In the genomic region with DNA sequence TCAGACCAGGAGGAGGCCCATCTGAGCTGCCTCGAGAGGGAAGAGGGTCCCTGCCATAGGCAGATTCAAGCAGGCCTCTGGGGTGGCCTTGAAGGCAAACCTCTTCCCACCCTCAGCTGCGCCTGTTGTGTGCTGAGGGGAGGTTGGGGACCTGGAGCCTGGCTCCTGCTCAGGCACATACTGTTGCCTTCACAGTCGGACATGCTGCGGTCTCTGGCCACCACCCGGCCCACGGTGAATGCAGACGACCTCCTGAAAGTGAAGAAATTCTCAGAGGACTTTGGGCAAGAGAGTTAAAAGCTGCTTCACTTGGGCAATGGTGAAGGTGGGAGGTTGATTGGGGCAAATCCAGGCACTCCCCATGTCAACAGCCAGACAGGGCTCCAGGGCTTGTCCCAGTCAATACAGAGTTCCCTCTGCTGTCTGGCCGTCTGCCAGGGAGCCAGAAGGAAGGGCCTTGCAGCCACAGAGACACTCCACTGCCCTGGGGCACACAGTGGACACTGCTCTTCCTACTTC, we compare ENCODE assay signal across 12 cellular contexts. TPM values are rescaled to one million over a fixed set of nuclear protein-coding genes. Genes with fewer than 3 reads are reported as not detected.
DNase-seq lines count a peak whose midpoint lies in the region; ATAC-seq, FAIRE-seq and TF ChIP-seq lines count a peak whose summit lies in the region.
"Had no signal": no experiment of that assay in that cellular context is flagged by ENCODE, and none has a peak within 500 bp of the region (broad histone marks: within the 10 kb centered on the region; RNA-seq: fewer than 3 reads in every experiment).

No MANE protein-coding gene starts in this region.

- FAIRE-seq in K562 (lab: Jason Lieb, UNC) = peak; percentile 11

- H3K27me3 ChIP-seq in K562 (ENCODE audit: control insufficient read depth in 2 of 2, insufficient read depth in 2 of 2, low read length in 2 of 2) (no peaks in the 10 kb centered on the region), thyroid gland (no peaks in the 10 kb centered on the region)

- H3K79me2 ChIP-seq in K562 (ENCODE audit: control insufficient read depth, insufficient read depth, low read length) = peaks cover 76% of the 10 kb centered on the region

- BruUV-seq in K562 (replicated peaks; lab: Mats Ljungman, UMichigan) = no TSS peak

- TF ChIP-seq CTCF in K562 (IDR thresholded peaks at IDR 0.05 in 2 of 3, conservative IDR thresholded peaks at IDR 0.05 in 1 of 3; ENCODE audit: insufficient read depth in 2 of 3, low read depth in 1 of 3, low read length in 3 of 3) = no peak
- TF ChIP-seq CTCF in thyroid gland (IDR thresholded peaks at IDR 0.05) = no peak

- peaks cover 96% of the 10 kb centered on the region for H3K36me3 ChIP-seq in K562 (ENCODE audit: control insufficient read depth, insufficient read depth, low read length)
- peaks cover 59 to 62% of the 10 kb centered on the region in 2 donors for H3K36me3 ChIP-seq in thyroid gland

- H3K27ac ChIP-seq in K562 (ENCODE audit: extremely low read depth, low read depth, low read length) (no peak overlapping the region), thyroid gland (no peak overlapping the region)

- peaks cover 37% of the 10 kb centered on the region for H4K20me1 ChIP-seq in K562 (replicated peaks; ENCODE audit: control insufficient read depth, insufficient read depth, low read length)

- H3K9me3 ChIP-seq in K562 (replicated peaks; ENCODE audit: control insufficient read depth, insufficient read depth, low read depth, low read length) (no peaks in the 10 kb centered on the region), thyroid gland (no peaks in the 10 kb centered on the region)

- in situ Hi-C loops in K562 (cut with MboI) = no loop called here

- WGBS in K562 (ENCODE audit: insufficient coverage, low coverage, missing lambda C conversion rate) = 89% methylated on average over 7 of the region's 8 CpGs
- 79 to 86% methylated on average over 5 to 8 of the region's 8 CpGs for WGBS in thyroid gland, 2 donors

- ATAC-seq in K562 (peak; percentile 23), HG03342 (IDR thresholded peaks at IDR 0.05; ENCODE audit: unreplicated experiment) (no peak), GM21367 (IDR thresholded peaks at IDR 0.05; ENCODE audit: unreplicated experiment) (no peak)
- ATAC-seq: activated CD8-positive, alpha-beta memory T cell treated with anti-CD3 and anti-CD28 coated beads, Interleukin-2, amount 10 ng/mL, durations not matched to agents 7 days and 5 days had no signal

- no peak overlapping the region for H3K4me2 ChIP-seq in K562 (ENCODE audit: insufficient read depth, low read length)

- CTCF ChIA-PET in K562 (lab: Yijun Ruan, JAX; ENCODE audit: low intra/inter-chr PET ratio) = no interaction called here

- intact Hi-C loops in K562 (cut with micrococcal nuclease) = no loop called here
- intact Hi-C loops in thyroid gland (cut with DNase I) = no loop called here

- H3K9me1 ChIP-seq in K562 (ENCODE audit: control insufficient read depth, insufficient read depth, low read length) = no peaks in the 10 kb centered on the region

- DNase-seq in activated T-cell treated with anti-CD3 and anti-CD28 coated beads, Interleukin-2, amount 50 U/mL, for 1 hour = peak; percentile 17
- DNase-seq in activated T-cell treated with anti-CD3 and anti-CD28 coated beads for 4 hours (no peak), K562 (ENCODE audit: extremely low read depth in 1 of 4, low spot score in 3 of 4) (peak in 1 of 4 experiments; percentile 26), medulla oblongata (ENCODE audit: extremely low spot score) (peak; percentile 68), thyroid gland (peak; percentile 61 to 63)
- DNase-seq in stimulated activated CD4-positive, alpha-beta T cell treated with anti-CD3 and anti-CD28 coated beads, Interleukin-4, amount 100 ng/mL, for 24 hours = no peak
- DNase-seq: activated CD8-positive, alpha-beta memory T cell treated with anti-CD3 and anti-CD28 coated beads, Interleukin-2, amount 10 ng/mL, durations not matched to agents 7 days and 5 days; HFFc6; T-helper 2 cell had no signal

- H3K4me1 ChIP-seq in K562 (replicated peaks in 1 of 2; ENCODE audit: control insufficient read depth in 2 of 2, insufficient read depth in 2 of 2, low read length in 2 of 2) = peaks cover 18 to 48% of the 10 kb centered on the region in 2 experiments; a peak in 4 of 5 replicates
- peaks cover 34 to 54% of the 10 kb centered on the region in 2 donors for H3K4me1 ChIP-seq in thyroid gland

- H3K9ac ChIP-seq in K562 (ENCODE audit: insufficient read depth in 1 of 2, low read depth in 2 of 2, low read length in 2 of 2) = peak overlapping the region in 1 of 2 experiments; percentile 41; a peak in 2 of 4 replicates

- no peak for TF ChIP-seq EP300 in K562 (IDR thresholded peaks at IDR 0.05; ENCODE audit: low read length)

- POLR2A ChIA-PET in K562 (lab: Yijun Ruan, JAX) = interaction anchor here (0.6 to 2.4 kb wide), 5 partner anchors 9 to 458 kb away, joined by 4 to 7 read pairs (median 4); no protein-coding TSS in a partner anchor

- peak; percentile 25; the same call in 1 of the 2 replicates for TF ChIP-seq POLR2A in K562 (conservative IDR thresholded peaks at IDR 0.05)
- no peak for TF ChIP-seq POLR2A in thyroid gland (IDR thresholded peaks at IDR 0.05)

- H3K4me3 ChIP-seq in K562 (no peak overlapping the region), thyroid gland (replicated peaks in 1 of 3) (no peak overlapping the region)

- TF ChIP-seq RAD21 in K562 (CRISPR knock-in tag; conservative IDR thresholded peaks at IDR 0.05 in 1 of 2, IDR thresholded peaks at IDR 0.05 in 1 of 2) = no peak

- H2AFZ ChIP-seq in K562 (ENCODE audit: low read depth, low read length) = no peak overlapping the region

RNA-seq across cellular contexts. Expression of gene PDF, which starts 6.3 kb away (rescaled TPM):
- 3.6 and 14.6 TPM in 2 replicates for total RNA-seq in K562 (2011; cell fraction: chromatin; rRNA removed; ENCODE audit: low replicate concordance)
- total RNA-seq in K562 (2011; cell fraction: nucleolus; rRNA removed) = 24.6 and 26.7 TPM in 2 replicates
- 10.4 and 14.0 TPM in 2 replicates for total RNA-seq in K562 (2011; cell fraction: nucleoplasm; rRNA removed)
- total RNA-seq in K562 (2014; rRNA removed) (60.6 and 72.4 TPM in 2 replicates), K562 (2014; rRNA removed; fragmentation: Illumina TruSeq; extraction: Trizol) (0.67 and 1.7 TPM in 2 replicates), K562 (2015; rRNA removed; fragmentation: Illumina TruSeq; extraction: Trizol) (6.2 and 10.1 TPM in 2 replicates), K562 (2021) (31.5 and 36.3 TPM in 2 replicates), thyroid gland (10 to 100 TPM; 35.2 to 57.0 (median 51.0) TPM)
- polyA plus RNA-seq in K562 (2011; rRNA removed) (4.3 and 5.3 TPM in 2 replicates), K562 (2014; fragmentation: Illumina TruSeq; extraction: Trizol) (5.6 and 11.1 TPM in 2 replicates), K562 (2014; fragmentation: Nextera tagmentation; extraction: Ambion mirVana) (under 1 TPM; 0.15 to 0.25 TPM), K562 (2014; rRNA removed) (40.0 and 45.5 TPM in 2 replicates)
- polyA plus RNA-seq in K562 (2011; cell fraction: cytosol; rRNA removed) = 12.0 and 31.8 TPM in 2 replicates
- 6.9 and 12.3 TPM in 2 replicates for polyA plus RNA-seq in K562 (2011; cell fraction: nucleus; rRNA removed)
- polyA plus RNA-seq in K562 (2012) = 14.4 and 18.0 TPM in 2 replicates
- polyA minus RNA-seq in K562 (2011; rRNA and poly(A)+ RNA removed) = 2.7 and 4.4 TPM in 2 replicates
- 7.4 and 7.6 TPM in 2 replicates for polyA minus RNA-seq in K562 (2011; cell fraction: cytosol; rRNA and poly(A)+ RNA removed)
- polyA minus RNA-seq in K562 (2011; cell fraction: nucleus; rRNA and poly(A)+ RNA removed) = 7.8 and 9.4 TPM in 2 replicates

RNA-seq across cellular contexts. Expression of gene VPS4A, which starts 12.9 kb away (rescaled TPM):
- 26.7 and 75.5 TPM in 2 replicates for total RNA-seq in K562 (2011; cell fraction: chromatin; rRNA removed; ENCODE audit: low replicate concordance)
- total RNA-seq in K562 (2011; cell fraction: nucleolus; rRNA removed) = 37.9 and 38.5 TPM in 2 replicates
- total RNA-seq in K562 (2011; cell fraction: nucleoplasm; rRNA removed) = 41.0 and 51.9 TPM in 2 replicates
- total RNA-seq in K562 (2014; rRNA removed) (35.5 and 48.9 TPM in 2 replicates), K562 (2014; rRNA removed; fragmentation: Illumina TruSeq; extraction: Trizol) (20.3 and 23.9 TPM in 2 replicates), K562 (2015; rRNA removed; fragmentation: Illumina TruSeq; extraction: Trizol) (29.9 and 30.7 TPM in 2 replicates), K562 (2021) (37.8 and 38.1 TPM in 2 replicates), thyroid gland (10 to 100 TPM; 33.5 to 47.5 (median 43.2) TPM)
- polyA plus RNA-seq in K562 (2011; rRNA removed) (16.1 and 16.3 TPM in 2 replicates), K562 (2014; fragmentation: Illumina TruSeq; extraction: Trizol) (42.6 and 45.4 TPM in 2 replicates), K562 (2014; fragmentation: Nextera tagmentation; extraction: Ambion mirVana) (1 to 10 TPM; 7.6 to 8.1 TPM), K562 (2014; rRNA removed) (37.4 and 40.6 TPM in 2 replicates)
- polyA plus RNA-seq in K562 (2011; cell fraction: cytosol; rRNA removed) = 22.2 and 23.1 TPM in 2 replicates
- polyA plus RNA-seq in K562 (2011; cell fraction: nucleus; rRNA removed) = 57.7 and 70.1 TPM in 2 replicates
- polyA plus RNA-seq in K562 (2012) = 49.0 and 66.1 TPM in 2 replicates
- polyA minus RNA-seq in K562 (2011; rRNA and poly(A)+ RNA removed) = 15.0 and 21.0 TPM in 2 replicates
- polyA minus RNA-seq in K562 (2011; cell fraction: cytosol; rRNA and poly(A)+ RNA removed) = 18.1 and 22.6 TPM in 2 replicates
- 18.0 and 27.2 TPM in 2 replicates for polyA minus RNA-seq in K562 (2011; cell fraction: nucleus; rRNA and poly(A)+ RNA removed)

RNA-seq across cellular contexts. Expression of gene COG8, which starts 15.3 kb away (rescaled TPM):
- total RNA-seq in K562 (2011; cell fraction: chromatin; rRNA removed; ENCODE audit: low replicate concordance) = 58.6 and 101 TPM in 2 replicates
- total RNA-seq in K562 (2011; cell fraction: nucleolus; rRNA removed) = 70.5 and 89.9 TPM in 2 replicates
- 73.8 and 77.9 TPM in 2 replicates for total RNA-seq in K562 (2011; cell fraction: nucleoplasm; rRNA removed)
- total RNA-seq in K562 (2014; rRNA removed) (34.2 and 45.2 TPM in 2 replicates), K562 (2014; rRNA removed; fragmentation: Illumina TruSeq; extraction: Trizol) (21.9 and 23.3 TPM in 2 replicates), K562 (2015; rRNA removed; fragmentation: Illumina TruSeq; extraction: Trizol) (29.4 and 30.1 TPM in 2 replicates), K562 (2021) (42.6 and 43.6 TPM in 2 replicates), thyroid gland (10 to 100 TPM; 63.3 to 84.2 (median 74.7) TPM)
- polyA plus RNA-seq in K562 (2011; rRNA removed) (31.5 and 34.9 TPM in 2 replicates), K562 (2014; fragmentation: Illumina TruSeq; extraction: Trizol) (22.0 and 27.9 TPM in 2 replicates), K562 (2014; fragmentation: Nextera tagmentation; extraction: Ambion mirVana) (1 to 10 TPM; 3.7 to 5.7 TPM), K562 (2014; rRNA removed) (33.4 and 38.2 TPM in 2 replicates)
- 40.5 and 58.4 TPM in 2 replicates for polyA plus RNA-seq in K562 (2011; cell fraction: cytosol; rRNA removed)
- polyA plus RNA-seq in K562 (2011; cell fraction: nucleus; rRNA removed) = 42.4 and 54.2 TPM in 2 replicates
- polyA plus RNA-seq in K562 (2012) = 20.5 and 29.8 TPM in 2 replicates
- 42.0 and 47.5 TPM in 2 replicates for polyA minus RNA-seq in K562 (2011; rRNA and poly(A)+ RNA removed)
- 30.9 and 38.5 TPM in 2 replicates for polyA minus RNA-seq in K562 (2011; cell fraction: cytosol; rRNA and poly(A)+ RNA removed)
- polyA minus RNA-seq in K562 (2011; cell fraction: nucleus; rRNA and poly(A)+ RNA removed) = 39.7 and 55.4 TPM in 2 replicates

RNA-seq across cellular contexts. Expression of gene NIP7, which starts 15.5 kb away (rescaled TPM):
- total RNA-seq in K562 (2011; cell fraction: chromatin; rRNA removed; ENCODE audit: low replicate concordance) = 67.9 and 76.6 TPM in 2 replicates
- total RNA-seq in K562 (2011; cell fraction: nucleolus; rRNA removed) = 38.0 and 41.5 TPM in 2 replicates
- 63.2 and 72.6 TPM in 2 replicates for total RNA-seq in K562 (2011; cell fraction: nucleoplasm; rRNA removed)
- total RNA-seq in K562 (2014; rRNA removed) (41.2 and 45.2 TPM in 2 replicates), K562 (2014; rRNA removed; fragmentation: Illumina TruSeq; extraction: Trizol) (73.9 and 77.8 TPM in 2 replicates), K562 (2015; rRNA removed; fragmentation: Illumina TruSeq; extraction: Trizol) (82.9 and 85.5 TPM in 2 replicates), K562 (2021) (52.8 and 58.1 TPM in 2 replicates), thyroid gland (10 to 100 TPM in 3 of 4 donors, 1 to 10 TPM in 1; 9.8 to 17.5 (median 14.7) TPM)
- polyA plus RNA-seq in K562 (2011; rRNA removed) (18.9 and 28.9 TPM in 2 replicates), K562 (2014; fragmentation: Illumina TruSeq; extraction: Trizol) (71.2 and 78.3 TPM in 2 replicates), K562 (2014; fragmentation: Nextera tagmentation; extraction: Ambion mirVana) (10 to 100 TPM; 72.5 to 78.3 TPM), K562 (2014; rRNA removed) (57.7 and 67.0 TPM in 2 replicates)
- 15.3 and 21.6 TPM in 2 replicates for polyA plus RNA-seq in K562 (2011; cell fraction: cytosol; rRNA removed)
- polyA plus RNA-seq in K562 (2011; cell fraction: nucleus; rRNA removed) = 12.1 and 15.2 TPM in 2 replicates
- polyA plus RNA-seq in K562 (2012) = 27.0 and 61.8 TPM in 2 replicates
- polyA minus RNA-seq in K562 (2011; rRNA and poly(A)+ RNA removed) = 33.1 and 33.6 TPM in 2 replicates
- polyA minus RNA-seq in K562 (2011; cell fraction: cytosol; rRNA and poly(A)+ RNA removed) = 15.2 and 22.5 TPM in 2 replicates
- 15.3 and 17.2 TPM in 2 replicates for polyA minus RNA-seq in K562 (2011; cell fraction: nucleus; rRNA and poly(A)+ RNA removed)

RNA-seq across cellular contexts. Expression of gene TMED6, which starts 27.5 kb away (rescaled TPM):
- total RNA-seq in K562 (2011; cell fraction: chromatin; rRNA removed; ENCODE audit: low replicate concordance) = 1.5 and 1.7 TPM in 2 replicates
- 0.67 TPM in 1 of 2 replicates, not detected in the other for total RNA-seq in K562 (2011; cell fraction: nucleolus; rRNA removed)
- 1.6 TPM in 2 replicates for total RNA-seq in K562 (2011; cell fraction: nucleoplasm; rRNA removed)
- total RNA-seq in K562 (2014; rRNA removed) (0.18 TPM in 1 of 2 replicates, not detected in the other), K562 (2014; rRNA removed; fragmentation: Illumina TruSeq; extraction: Trizol) (0.22 and 0.25 TPM in 2 replicates), K562 (2015; rRNA removed; fragmentation: Illumina TruSeq; extraction: Trizol) (0.25 TPM in 1 of 2 replicates, not detected in the other), K562 (2021) (0.51 TPM in 1 of 2 replicates, not detected in the other), thyroid gland (1 to 10 TPM in 1 of 4 donors, not detected in 3; 4.1 TPM)
- polyA plus RNA-seq in K562 (2011; rRNA removed) (0.14 and 0.20 TPM in 2 replicates), K562 (2014; fragmentation: Illumina TruSeq; extraction: Trizol) (0.22 TPM in 1 of 2 replicates, not detected in the other), K562 (2014; fragmentation: Nextera tagmentation; extraction: Ambion mirVana) (under 1 TPM; 0.32 to 0.45 TPM), K562 (2014; rRNA removed) (not detected in 2 replicates)
- polyA plus RNA-seq in K562 (2011; cell fraction: cytosol; rRNA removed) = 0.07 TPM in 1 of 2 replicates, not detected in the other
- 0.70 TPM in 1 of 2 replicates, not detected in the other for polyA plus RNA-seq in K562 (2011; cell fraction: nucleus; rRNA removed)
- 0.36 and 0.47 TPM in 2 replicates for polyA plus RNA-seq in K562 (2012)
- not detected in 2 replicates for polyA minus RNA-seq in K562 (2011; rRNA and poly(A)+ RNA removed)
- polyA minus RNA-seq in K562 (2011; cell fraction: cytosol; rRNA and poly(A)+ RNA removed) = not detected in 2 replicates
- 0.40 and 0.67 TPM in 2 replicates for polyA minus RNA-seq in K562 (2011; cell fraction: nucleus; rRNA and poly(A)+ RNA removed)
- total RNA-seq: epithelial cell of proximal tubule had no signal

Comparison
In these comparisons a context has a peak if more than half of its experiments do, and no peak if none do; other contexts are left out.
1. DNase-seq: peak in activated T-cell treated with anti-CD3 and anti-CD28 coated beads, Interleukin-2, amount 50 U/mL, for 1 hour (single experiment), medulla oblongata (single experiment) and thyroid gland (2 of 2); none in activated T-cell treated with anti-CD3 and anti-CD28 coated beads for 4 hours (single experiment) and stimulated activated CD4-positive, alpha-beta T cell treated with anti-CD3 and anti-CD28 coated beads, Interleukin-4, amount 100 ng/mL, for 24 hours (single experiment).